In genomic region chr9:136701665-136702048, GRCh38 we compare ENCODE assay signal across 15 cellular contexts. TPM values are rescaled to one million over a fixed set of nuclear protein-coding genes. Genes with fewer than 3 reads are reported as not detected.
DNase-seq lines count a peak whose midpoint lies in the region; ATAC-seq and TF ChIP-seq lines count a peak whose summit lies in the region.
"Had no signal": no experiment of that assay in that cellular context is flagged by ENCODE, and none has a peak within 500 bp of the region (broad histone marks: within the 10 kb centered on the region; RNA-seq: fewer than 3 reads in every experiment).

No MANE protein-coding gene starts in this region.

- ATAC-seq in esophagus mucosa: peak; percentile 6
- no peak for ATAC-seq in GM21786 (IDR thresholded peaks at IDR 0.05; ENCODE audit: unreplicated experiment)
- ATAC-seq in HG02970 (IDR thresholded peaks at IDR 0.05; ENCODE audit: low FRiP score, unreplicated experiment): no peak

- no peaks in the 10 kb centered on the region; a peak in 1 of 22 replicates for H4K20me1 ChIP-seq in BLaER1 treated with 17β-estradiol and CSF1 and Interleukin-3, amounts not matched to agents 10 nM and 100 nM
- H4K20me1 ChIP-seq in OCI-LY3 (ENCODE audit: insufficient read depth, low read length): no peaks in the 10 kb centered on the region

- no peaks in the 10 kb centered on the region for H3K36me3 ChIP-seq in BLaER1 treated with 17β-estradiol and CSF1 and Interleukin-3, amounts not matched to agents 10 nM and 100 nM
- no peaks in the 10 kb centered on the region for H3K36me3 ChIP-seq in ES-I3 (ENCODE audit: insufficient read depth, low read length)
- H3K36me3 ChIP-seq in OCI-LY3 (replicated peaks; ENCODE audit: low read depth, low read length): no peaks in the 10 kb centered on the region
- H3K36me3 ChIP-seq: BE2C, right lobe of liver had no signal

- TF ChIP-seq CTCF in OCI-LY3 (IDR thresholded peaks at IDR 0.05; ENCODE audit: low read depth, low read length) (no peak), lower leg skin (IDR thresholded peaks at IDR 0.05) (no peak)

- H2AFZ ChIP-seq in OCI-LY3 (ENCODE audit: low read depth, low read length): no peak overlapping the region

- H3K4me3 ChIP-seq in BLaER1 treated with 17β-estradiol and CSF1 and Interleukin-3, amounts not matched to agents 10 nM and 100 nM: peak overlapping the region in 8 of 10 experiments; percentile 7 to 65 (median 48); a peak in 14 of 20 replicates
- H3K4me3 ChIP-seq in OCI-LY3 (ENCODE audit: low read length) (peak overlapping the region; percentile 75), lower leg skin (ENCODE audit: low read depth, poor library complexity, severe bottlenecking) (no peak overlapping the region)
- H3K4me3 ChIP-seq: right lobe of liver had no signal

- H3K27ac ChIP-seq in BLaER1 treated with 17β-estradiol and CSF1 and Interleukin-3, amounts not matched to agents 10 nM and 100 nM: peak overlapping the region in 10 of 11 experiments; percentile 46 to 90 (median 80); a peak in 21 of 22 replicates
- no peak overlapping the region for H3K27ac ChIP-seq in OCI-LY3 (ENCODE audit: low read length)
- H3K27ac ChIP-seq: right lobe of liver had no signal

- peak overlapping the region; percentile 82 to 100 (median 97) for H3K4me2 ChIP-seq in BLaER1 treated with 17β-estradiol and CSF1 and Interleukin-3, amounts not matched to agents 10 nM and 100 nM
- H3K4me2 ChIP-seq in OCI-LY3 (ENCODE audit: low read length): peak overlapping the region; percentile 80

- intact Hi-C loops in lower leg skin (cut with DNase I; ENCODE audit: low total_unique reads): no loop called here

- no peaks in the 10 kb centered on the region for H3K9me3 ChIP-seq in BLaER1 treated with 17β-estradiol and CSF1 and Interleukin-3, amounts not matched to agents 10 nM and 100 nM (replicated peaks in 1 of 11)
- H3K9me3 ChIP-seq in ES-I3 (ENCODE audit: control insufficient read depth, insufficient read depth, low read length) (no peaks in the 10 kb centered on the region), OCI-LY3 (ENCODE audit: insufficient read depth, low read length) (no peaks in the 10 kb centered on the region)
- H3K9me3 ChIP-seq: BE2C, right lobe of liver had no signal

- H3K4me1 ChIP-seq in BLaER1 treated with 17β-estradiol and CSF1 and Interleukin-3, amounts not matched to agents 10 nM and 100 nM: peaks cover 78 to 97% (median 94%) of the 10 kb centered on the region in 10 experiments
- H3K4me1 ChIP-seq in ES-I3 (ENCODE audit: insufficient read depth, low read length) (peaks cover 6% of the 10 kb centered on the region; the same call in 1 of the 2 replicates), OCI-LY3 (ENCODE audit: low read length) (peaks cover 32% of the 10 kb centered on the region)
- H3K4me1 ChIP-seq: BE2C had no signal

- TF ChIP-seq POLR2A in lower leg skin (IDR thresholded peaks at IDR 0.05): no peak

- WGBS in lower leg skin, 2 donors: 43 to 52% methylated on average over 11 of the region's 11 CpGs

- H3K9ac ChIP-seq in BLaER1 treated with 17β-estradiol and CSF1 and Interleukin-3, amounts not matched to agents 10 nM and 100 nM: peak overlapping the region in 10 of 11 experiments; percentile 56 to 81 (median 72); a peak in 18 of 22 replicates
- peak overlapping the region; percentile 34; the same call in 1 of the 2 replicates for H3K9ac ChIP-seq in ES-I3 (ENCODE audit: low read depth, low read length)
- 0 out of 2 replicates have a peak overlapping the region, but pooled peaks have one; percentile 20 for H3K9ac ChIP-seq in OCI-LY3 (ENCODE audit: low read length)

- no peak for DNase-seq in lower leg skin (ENCODE audit: low spot score in 2 of 2)
- no peak for DNase-seq in NCI-H510A (lab: John Stamatoyannopoulos, UW)
- DNase-seq: BE2C, GDM1, kidney glomerular epithelial cell, NCI-H1092 treated with DMSO at 0.1 percent for 48 hours had no signal

- H3K27me3 ChIP-seq in BLaER1 treated with 17β-estradiol and CSF1 and Interleukin-3, amounts not matched to agents 10 nM and 100 nM: peaks cover 0 to 15% (median 0%) of the 10 kb centered on the region in 11 experiments; a peak in 4 of 22 replicates
- H3K27me3 ChIP-seq in OCI-LY3 (ENCODE audit: low read depth, low read length): peaks cover 42% of the 10 kb centered on the region
- H3K27me3 ChIP-seq: BE2C, right lobe of liver had no signal

- H3K79me2 ChIP-seq in OCI-LY3 (ENCODE audit: low read length): no peaks in the 10 kb centered on the region

RNA-seq across cellular contexts. Expression of gene DIPK1B, which starts 10.7 kb away (rescaled TPM):
- total RNA-seq in esophagus mucosa: 0.76 TPM
- 10 to 100 TPM in 2 of 4 donors, 1 to 10 TPM in 2; 7.1 to 13.5 (median 9.5) TPM for total RNA-seq in lower leg skin
- total RNA-seq: myocyte had no signal

RNA-seq across cellular contexts. Expression of gene AGPAT2, which starts 14.4 kb away (rescaled TPM):
- total RNA-seq in esophagus mucosa (91.7 TPM), lower leg skin (10 to 100 TPM; 52.4 to 77.7 (median 63.5) TPM)

RNA-seq across cellular contexts. Expression of gene EGFL7, which starts 38.9 kb away (rescaled TPM):
- total RNA-seq in esophagus mucosa (13.0 TPM), lower leg skin (10 to 100 TPM; 27.8 to 62.2 (median 46.2) TPM)

RNA-seq across cellular contexts. Expression of gene LCN10, which starts 41.1 kb away (rescaled TPM):
- 1.3 TPM for total RNA-seq in esophagus mucosa
- 1 to 10 TPM in 2 of 4 donors, under 1 TPM in 1, not detected in 1; 0.61 to 5.7 (median 1.7) TPM for total RNA-seq in lower leg skin
- total RNA-seq: myocyte, NCI-H460 had no signal

RNA-seq across cellular contexts. Expression of gene LCN6, which starts 46.7 kb away (rescaled TPM):
- total RNA-seq in esophagus mucosa (3.8 TPM), lower leg skin (1 to 10 TPM in 2 of 4 donors, not detected in 2; 6.3 to 7.3 TPM)
- total RNA-seq: myocyte, NCI-H460 had no signal

Comparison
In these comparisons a context has a peak if more than half of its experiments do, and no peak if none do; other contexts are left out.
1. H3K9ac ChIP-seq: peak in every context shown above with its lines; median percentile 72 in BLaER1 treated with 17β-estradiol and CSF1 and Interleukin-3, amounts not matched to agents 10 nM and 100 nM; 34 in ES-I3; 20 in OCI-LY3.